1 cellular context compared by ENCODE assay signal in genomic region chr14:24271134-24271833, GRCh38.
TF ChIP-seq lines count a peak whose summit lies in the region.

Gene RABGGTA, minus strand, starts transcription at chr14:24271597. Its CDS starts 482 bp downstream, at chr14:24271115.

TF ChIP-seq in GM23338, 12 proteins besides CTCF, POLR2A, EP300 and RAD21:
- TF ChIP-seq ZNF462 (CRISPR knock-in tag; IDR thresholded peaks at IDR 0.05) (no peak), CREB1 (CRISPR knock-in tag; IDR thresholded peaks at IDR 0.05; ENCODE audit: low read depth) (peak; percentile 82), POLR2AphosphoS5 (IDR thresholded peaks at IDR 0.05; ENCODE audit: low read depth) (peak; percentile 90), ETS1 (IDR thresholded peaks at IDR 0.05) (0 out of 2 replicates have a peak, but pooled peaks have one; percentile 45), ZNF114 (CRISPR knock-in tag; IDR thresholded peaks at IDR 0.05) (no peak)
